Comparison of ENCODE assay signal across 8 cellular contexts in the genomic region with DNA sequence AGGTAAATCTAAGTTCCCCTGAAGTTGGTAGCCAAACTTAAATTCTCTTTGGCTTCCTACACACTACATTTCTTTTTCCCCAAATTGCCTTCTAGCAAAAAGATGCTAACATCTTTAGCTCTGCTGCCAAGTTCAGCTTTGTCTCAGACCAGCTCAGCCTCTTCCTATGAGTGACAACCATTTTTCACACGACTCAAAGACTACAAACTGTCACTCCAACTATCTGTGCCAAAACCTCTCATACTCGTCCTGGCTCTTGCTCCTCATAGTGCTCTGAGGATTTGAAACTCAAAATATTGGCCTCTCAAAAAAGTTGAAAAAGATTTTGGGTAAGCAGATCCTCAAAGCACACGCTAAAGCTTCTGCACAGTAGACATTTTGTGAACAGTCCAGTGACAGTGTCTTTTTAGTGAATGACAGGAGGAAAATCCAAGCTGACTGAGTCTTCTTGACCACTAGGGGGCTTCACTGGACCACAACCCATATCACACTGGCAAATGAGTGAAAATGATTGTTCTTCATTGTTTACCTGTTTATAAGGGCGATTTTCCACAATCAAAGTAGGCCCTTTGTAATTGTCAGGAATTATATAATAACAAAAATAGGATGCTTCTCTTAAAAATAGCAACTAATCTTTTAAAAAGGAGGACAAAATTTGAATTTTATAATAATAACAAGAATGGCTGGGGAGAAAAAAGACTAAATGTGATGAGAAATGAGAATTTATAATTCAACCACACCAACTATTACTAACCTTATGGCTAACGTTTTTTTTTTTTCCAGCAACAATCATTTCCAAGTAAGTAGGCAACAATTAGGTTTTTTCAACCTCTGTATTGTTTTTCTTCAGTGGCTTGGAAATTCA.
DNase-seq lines count a peak whose midpoint lies in the region; ATAC-seq, FAIRE-seq and TF ChIP-seq lines count a peak whose summit lies in the region.

No MANE protein-coding gene starts in this region.

- RAD21 ChIA-PET in GM12878 (lab: Charles Lee; ENCODE audit: unreplicated experiment): interaction anchor here (0.5 to 2.4 kb wide), 5 partner anchors 102 to 397 kb away, joined by 3 to 7 read pairs (median 3); no protein-coding TSS in a partner anchor

- peaks cover 50% of the 10 kb centered on the region for H3K36me3 Mint-ChIP-seq in stimulated activated memory B cell treated with anti-CD40 and anti-IgM and Interleukin-4, amounts not matched to agents 10 μg/mL and 1 μg/mL and 100 μg/mL, for 72 hours

- H3K27ac ChIP-seq in OCI-LY3 (ENCODE audit: low read length) (peak overlapping the region; percentile 25), GM12878 (ENCODE audit: control insufficient read depth, insufficient read depth) (no peak overlapping the region)

- H4K20me1 ChIP-seq in OCI-LY3 (ENCODE audit: insufficient read depth, low read length) (no peaks in the 10 kb centered on the region), GM12878 (ENCODE audit: control insufficient read depth, insufficient read depth) (no peaks in the 10 kb centered on the region)

- no peak overlapping the region for H3K9ac ChIP-seq in OCI-LY3 (ENCODE audit: low read length)
- no peak overlapping the region for H3K9ac ChIP-seq in GM12878 (ENCODE audit: control insufficient read depth, insufficient read depth, low read length)

- H3K4me2 ChIP-seq in OCI-LY3 (ENCODE audit: low read length) (peak overlapping the region; percentile 12), GM12878 (ENCODE audit: control insufficient read depth, insufficient read depth) (no peak overlapping the region)

- no peak for TF ChIP-seq EP300 in GM12878 (IDR thresholded peaks at IDR 0.05; ENCODE audit: borderline replicate concordance in 1 of 2, control insufficient read depth in 1 of 2, low read depth in 2 of 2, low read length in 2 of 2)

- H3K4me1 Mint-ChIP-seq in stimulated activated memory B cell treated with anti-CD40 and anti-IgM and Interleukin-4, amounts not matched to agents 10 μg/mL and 1 μg/mL and 100 μg/mL, for 72 hours: peaks cover 7% of the 10 kb centered on the region

- TF ChIP-seq CTCF in OCI-LY3 (IDR thresholded peaks at IDR 0.05; ENCODE audit: low read depth, low read length) (peak; percentile 87), GM12878 (IDR thresholded peaks at IDR 0.05 in 2 of 3, conservative IDR thresholded peaks at IDR 0.05 in 1 of 3; ENCODE audit: control insufficient read depth in 2 of 3, extremely low read depth in 1 of 3, insufficient read depth in 1 of 3, low read depth in 3 of 3, low read length in 3 of 3) (peak; percentile 64 to 75 (median 75))

- H3K9me3 ChIP-seq in OCI-LY3 (ENCODE audit: insufficient read depth, low read length): no peaks in the 10 kb centered on the region
- no peaks in the 10 kb centered on the region for H3K9me3 ChIP-seq in GM12878 (replicated peaks; ENCODE audit: control insufficient read depth, insufficient read depth, low read length)

- no peaks in the 10 kb centered on the region for H3K27me3 Mint-ChIP-seq in stimulated activated memory B cell treated with anti-CD40 and anti-IgM and Interleukin-4, amounts not matched to agents 10 μg/mL and 1 μg/mL and 100 μg/mL, for 72 hours

- ATAC-seq in GM18502 (IDR thresholded peaks at IDR 0.05; ENCODE audit: poor library complexity, unreplicated experiment) (peak; percentile 74), GM12878 (peak; percentile 87)
- ATAC-seq in stimulated activated memory B cell treated with anti-CD40 and anti-IgM and Interleukin-4, amounts not matched to agents 10 μg/mL and 1 μg/mL and 100 μg/mL, for 72 hours: peak; percentile 45

- H2AFZ ChIP-seq in OCI-LY3 (ENCODE audit: low read depth, low read length) (no peak overlapping the region), GM12878 (ENCODE audit: control insufficient read depth, low read depth, low read length) (no peak overlapping the region)

- no peak for TF ChIP-seq POLR2A in GM12878 (IDR thresholded peaks at IDR 0.05; ENCODE audit: low read depth, low read length)

- SMC1A ChIA-PET in GM12878 (lab: Charles Lee; ENCODE audit: uncharacterized antibody, unreplicated experiment): interaction anchor here (0.7 to 1.9 kb wide), 7 partner anchors 16 to 768 kb away, joined by 3 to 9 read pairs (median 4); no protein-coding TSS in a partner anchor

- 59% methylated on average over 5 of the region's 5 CpGs for WGBS in GM12878 (ENCODE audit: insufficient coverage, insufficient replicate concordance, low lambda C conversion rate, missing lambda C conversion rate)

- no peaks in the 10 kb centered on the region for H3K27me3 ChIP-seq in OCI-LY3 (ENCODE audit: low read depth, low read length)
- no peaks in the 10 kb centered on the region for H3K27me3 ChIP-seq in GM12878 (replicated peaks in 1 of 2; ENCODE audit: control insufficient read depth in 2 of 2, insufficient read depth in 2 of 2, low read length in 1 of 2)

- H3K36me3 ChIP-seq in OCI-LY3 (replicated peaks; ENCODE audit: low read depth, low read length) (peaks cover 4% of the 10 kb centered on the region), GM12878 (ENCODE audit: control insufficient read depth in 2 of 2, insufficient read depth in 2 of 2, low read length in 1 of 2) (peaks cover 0 to 3% of the 10 kb centered on the region in 2 experiments; a peak in 2 of 4 replicates)

- peaks cover 21% of the 10 kb centered on the region for H3K4me1 ChIP-seq in OCI-LY3 (ENCODE audit: low read length)
- no peaks in the 10 kb centered on the region for H3K4me1 ChIP-seq in GM12878 (ENCODE audit: control insufficient read depth, insufficient read depth, low read length)

- peak; percentile 73 for TF ChIP-seq RAD21 in GM12878 (IDR thresholded peaks at IDR 0.05; ENCODE audit: insufficient read depth, low read depth, low read length)

- no peak for FAIRE-seq in HTR-8/SVneo (lab: Jason Lieb, UNC)
- FAIRE-seq in GM12878 (lab: Jason Lieb, UNC): peak; percentile 74

- H3K79me2 ChIP-seq in OCI-LY3 (ENCODE audit: low read length) (no peaks in the 10 kb centered on the region), GM12878 (ENCODE audit: control insufficient read depth, insufficient read depth, low read length) (no peaks in the 10 kb centered on the region)

- H3K4me3 Mint-ChIP-seq in stimulated activated memory B cell treated with anti-CD40 and anti-IgM and Interleukin-4, amounts not matched to agents 10 μg/mL and 1 μg/mL and 100 μg/mL, for 72 hours: no peak overlapping the region

- DNase-seq in Ammon's horn (ENCODE audit: low spot score): peak; percentile 89
- DNase-seq in HTR-8/SVneo (ENCODE audit: insufficient read length, low spot score): peak; percentile 53
- DNase-seq in GM12878 (ENCODE audit: low read depth, low spot score): no peak
- peak; percentile 9 to 90 for DNase-seq in hippocampal formation (lab: John Stamatoyannopoulos, UW)
- no peak for DNase-seq in NCI-H187 (lab: John Stamatoyannopoulos, UW)

- POLR2A ChIA-PET in GM12878 (lab: Charles Lee): no interaction called here

- intact Hi-C loops in GM12878 (cut with micrococcal nuclease; ENCODE audit: unreplicated experiment): loop anchor here (2.0 to 5.0 kb wide), 2 partner anchors 155 to 367 kb away; no protein-coding TSS in a partner anchor

- CTCF ChIA-PET in GM12878 (lab: Yijun Ruan, JAX): interaction anchor here (0.7 to 2.7 kb wide), 23 partner anchors 8 to 384 kb away, joined by 3 to 13 read pairs (median 4); no protein-coding TSS in a partner anchor

- no TSS peak for BruUV-seq in GM12878 (replicated peaks; lab: Mats Ljungman, UMichigan)

- in situ Hi-C loops in GM12878 (cut with MboI): no loop called here

- no peaks in the 10 kb centered on the region for H3K9me3 Mint-ChIP-seq in stimulated activated memory B cell treated with anti-CD40 and anti-IgM and Interleukin-4, amounts not matched to agents 10 μg/mL and 1 μg/mL and 100 μg/mL, for 72 hours

- H3K4me3 ChIP-seq in OCI-LY3 (ENCODE audit: low read length): no peak overlapping the region
- no peak overlapping the region for H3K4me3 ChIP-seq in GM12878

- peak overlapping the region; percentile 72 for H3K27ac Mint-ChIP-seq in stimulated activated memory B cell treated with anti-CD40 and anti-IgM and Interleukin-4, amounts not matched to agents 10 μg/mL and 1 μg/mL and 100 μg/mL, for 72 hours

TF ChIP-seq in GM12878, 131 proteins besides CTCF, POLR2A, EP300 and RAD21:
- TF ChIP-seq SMC3 (IDR thresholded peaks at IDR 0.05; ENCODE audit: borderline replicate concordance, low read length): peak; percentile 56
- TF ChIP-seq RUNX3 (IDR thresholded peaks at IDR 0.05; ENCODE audit: low read length): peak; percentile 78
- TF ChIP-seq, protein P1, sequence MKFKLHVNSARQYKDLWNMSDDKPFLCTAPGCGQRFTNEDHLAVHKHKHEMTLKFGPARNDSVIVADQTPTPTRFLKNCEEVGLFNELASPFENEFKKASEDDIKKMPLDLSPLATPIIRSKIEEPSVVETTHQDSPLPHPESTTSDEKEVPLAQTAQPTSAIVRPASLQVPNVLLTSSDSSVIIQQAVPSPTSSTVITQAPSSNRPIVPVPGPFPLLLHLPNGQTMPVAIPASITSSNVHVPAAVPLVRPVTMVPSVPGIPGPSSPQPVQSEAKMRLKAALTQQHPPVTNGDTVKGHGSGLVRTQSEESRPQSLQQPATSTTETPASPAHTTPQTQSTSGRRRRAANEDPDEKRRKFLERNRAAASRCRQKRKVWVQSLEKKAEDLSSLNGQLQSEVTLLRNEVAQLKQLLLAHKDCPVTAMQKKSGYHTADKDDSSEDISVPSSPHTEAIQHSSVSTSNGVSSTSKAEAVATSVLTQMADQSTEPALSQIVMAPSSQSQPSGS (IDR thresholded peaks at IDR 0.05; ENCODE audit: low read length): no peak
- TF ChIP-seq, protein P2, sequence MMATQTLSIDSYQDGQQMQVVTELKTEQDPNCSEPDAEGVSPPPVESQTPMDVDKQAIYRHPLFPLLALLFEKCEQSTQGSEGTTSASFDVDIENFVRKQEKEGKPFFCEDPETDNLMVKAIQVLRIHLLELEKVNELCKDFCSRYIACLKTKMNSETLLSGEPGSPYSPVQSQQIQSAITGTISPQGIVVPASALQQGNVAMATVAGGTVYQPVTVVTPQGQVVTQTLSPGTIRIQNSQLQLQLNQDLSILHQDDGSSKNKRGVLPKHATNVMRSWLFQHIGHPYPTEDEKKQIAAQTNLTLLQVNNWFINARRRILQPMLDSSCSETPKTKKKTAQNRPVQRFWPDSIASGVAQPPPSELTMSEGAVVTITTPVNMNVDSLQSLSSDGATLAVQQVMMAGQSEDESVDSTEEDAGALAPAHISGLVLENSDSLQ (IDR thresholded peaks at IDR 0.05): peak; percentile 64; the same call in 1 of the 2 replicates
TF ChIP-seq in GM12878: peak in this region for 3.

Comparison
In these comparisons a context has a peak if more than half of its experiments do, and no peak if none do; other contexts are left out.
1. DNase-seq: peak in Ammon's horn (single experiment), HTR-8/SVneo (single experiment) and hippocampal formation (2 of 2); none in GM12878 (single experiment) and NCI-H187 (0 of 2).
2. Peak in every context shown above with its lines, with median percentiles within 50 percentile points of each other: ATAC-seq.